Comparison of ENCODE assay signal across 1 cellular context in genomic region chr7:2139004-2139652, GRCh38.
TF ChIP-seq lines count a peak whose summit lies in the region.

No MANE protein-coding gene starts in this region.

TF ChIP-seq in IMR-90, 13 proteins besides CTCF, POLR2A, EP300 and RAD21 (continued from another document):
- TF ChIP-seq USF2 (IDR thresholded peaks at IDR 0.05; ENCODE audit: low read depth, low read length) (no peak), RFX5 (IDR thresholded peaks at IDR 0.05; ENCODE audit: low read depth, low read length) (no peak), FOS (IDR thresholded peaks at IDR 0.05; ENCODE audit: low read depth, low read length) (no peak), MAZ (IDR thresholded peaks at IDR 0.05; ENCODE audit: borderline replicate concordance, low read depth, low read length) (no peak), CEBPB (IDR thresholded peaks at IDR 0.05; ENCODE audit: low read depth, low read length) (no peak), RCOR1 (IDR thresholded peaks at IDR 0.05; ENCODE audit: insufficient replicate concordance, low read length) (no peak), NFE2L2 (IDR thresholded peaks at IDR 0.05; ENCODE audit: low read depth, low read length) (no peak)
TF ChIP-seq in IMR-90: peak in this region for 0.
